In genomic region chrX:55981603-55982002, GRCh38 we compare ENCODE assay signal across 28 cellular contexts.
"Had no signal": no experiment of that assay in that cellular context is flagged by ENCODE, and none has a peak within 500 bp of the region (broad histone marks: within the 10 kb centered on the region; RNA-seq: fewer than 3 reads in every experiment).

No MANE protein-coding gene starts in this region.

- H3K4me1 ChIP-seq: lower lobe of right lung, psoas muscle, right atrium auricular region, right lobe of liver, stomach, testis, thyroid gland, upper lobe of right lung had no signal

- ATAC-seq: left cardiac atrium; left lobe of liver; lower lobe of right lung; mucosa of descending colon; naive thymus-derived CD4-positive, alpha-beta T cell; natural killer cell treated with Interleukin-12 subunit alpha and Interleukin-12 subunit beta and Interleukin-15 and Interleukin-18, amount 100 ng/mL, for 72 hours; psoas muscle; stimulated activated naive B cell treated with anti-CD40 and anti-IgM and Interleukin-4, amounts not matched to agents 10 μg/mL and 1 μg/mL and 100 μg/mL, for 72 hours; stimulated activated naive CD8-positive, alpha-beta T cell treated with anti-CD3 and anti-CD28 coated beads, Interleukin-15, Interleukin-2, amounts not matched to agents 100 U/mL and 50 U/mL, for 24 hours; upper lobe of right lung had no signal

- H3K27ac ChIP-seq: lower lobe of right lung, ovary, psoas muscle, right atrium auricular region, right lobe of liver, stomach, testis, thyroid gland, upper lobe of right lung had no signal

- H3K4me3 Mint-ChIP-seq: naive thymus-derived CD4-positive, alpha-beta T cell; natural killer cell treated with Interleukin-12 subunit alpha and Interleukin-12 subunit beta and Interleukin-15 and Interleukin-18, amount 100 ng/mL, for 72 hours; stimulated activated naive B cell treated with anti-CD40 and anti-IgM and Interleukin-4, amounts not matched to agents 10 μg/mL and 1 μg/mL and 100 μg/mL, for 72 hours had no signal

- H3K27ac Mint-ChIP-seq: naive thymus-derived CD4-positive, alpha-beta T cell; natural killer cell treated with Interleukin-12 subunit alpha and Interleukin-12 subunit beta and Interleukin-15 and Interleukin-18, amount 100 ng/mL, for 72 hours; stimulated activated naive B cell treated with anti-CD40 and anti-IgM and Interleukin-4, amounts not matched to agents 10 μg/mL and 1 μg/mL and 100 μg/mL, for 72 hours had no signal

- DNase-seq: head of caudate nucleus; hippocampal formation; kidney glomerular epithelial cell; left cardiac atrium; lower lobe of right lung; midbrain; mucosa of descending colon; naive thymus-derived CD4-positive, alpha-beta T cell; ovary; psoas muscle; right lobe of liver; stimulated activated CD4-positive, alpha-beta T cell treated with anti-CD3 and anti-CD28 coated beads, Interleukin-1b, Interleukin-23, amount 100 ng/mL, for 48 hours; stimulated activated CD4-positive, alpha-beta T cell treated with anti-CD3 and anti-CD28 coated beads, Interleukin-2, amount 100 ng/mL, for 48 hours; stimulated activated CD4-positive, alpha-beta T cell treated with anti-CD3 and anti-CD28 coated beads, Interleukin-4, amount 100 ng/mL, for 4 hours; stimulated activated CD8-positive, alpha-beta memory T cell treated with anti-CD3 and anti-CD28 coated beads, Interleukin-4, amount 100 ng/mL, for 48 hours; stimulated activated naive B cell treated with anti-CD40 and anti-IgM and Interleukin-4, amounts not matched to agents 10 μg/mL and 1 μg/mL and 100 μg/mL, for 72 hours; stimulated activated naive CD8-positive, alpha-beta T cell treated with anti-CD3 and anti-CD28 coated beads, Interleukin-15, Interleukin-2, amounts not matched to agents 100 U/mL and 50 U/mL, for 24 hours; stomach; testis; thyroid gland; trophoblast cell; upper lobe of right lung had no signal

- H3K27me3 Mint-ChIP-seq: naive thymus-derived CD4-positive, alpha-beta T cell; stimulated activated naive B cell treated with anti-CD40 and anti-IgM and Interleukin-4, amounts not matched to agents 10 μg/mL and 1 μg/mL and 100 μg/mL, for 72 hours had no signal

- H3K9me3 ChIP-seq: ovary, testis, thyroid gland, upper lobe of right lung had no signal

- H3K27me3 ChIP-seq: ovary, right lobe of liver, stomach, testis, thyroid gland, upper lobe of right lung had no signal

- H3K4me3 ChIP-seq: lower lobe of right lung, mucosa of descending colon, ovary, psoas muscle, right atrium auricular region, right lobe of liver, smooth muscle cell, stomach, testis, thyroid gland, upper lobe of right lung had no signal

- H3K4me2 ChIP-seq: smooth muscle cell had no signal

- H3K36me3 ChIP-seq: lower lobe of right lung, ovary, right atrium auricular region, right lobe of liver, stomach, thyroid gland, upper lobe of right lung had no signal

- FAIRE-seq: keratinocyte, urothelium cell line had no signal
